ENCODE assay signal across 19 cellular contexts in the genomic region with DNA sequence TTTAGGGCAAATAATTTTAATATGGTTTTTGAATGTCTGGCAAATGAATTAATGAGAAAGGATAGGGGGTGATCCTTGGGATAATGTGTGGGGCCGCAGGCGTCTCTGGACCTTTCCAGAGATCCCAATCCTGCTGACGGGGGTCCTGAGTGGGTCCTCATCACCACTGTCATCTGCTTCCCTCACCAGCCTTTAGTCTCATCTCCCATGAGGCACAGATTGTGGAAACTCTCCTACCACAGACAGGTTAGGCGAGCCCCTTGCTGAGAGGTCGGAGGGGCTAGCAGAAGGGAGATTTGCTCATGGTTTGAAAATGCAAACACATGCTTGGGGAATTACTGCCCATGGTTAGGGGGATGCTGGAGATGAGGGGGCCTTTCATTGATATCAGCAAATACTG.
A peak's percentile ranks its signal among the peaks of the same experiment; 100 is the strongest.
DNase-seq lines count a peak whose midpoint lies in the region; ATAC-seq and TF ChIP-seq lines count a peak whose summit lies in the region.
"Had no signal": no experiment of that assay in that cellular context is flagged by ENCODE, and none has a peak within 500 bp of the region (broad histone marks: within the 10 kb centered on the region; RNA-seq: fewer than 3 reads in every experiment).

No MANE protein-coding gene starts in this region.

- H3K36me3 ChIP-seq in GM23338 (ENCODE audit: insufficient read depth) = no peaks in the 10 kb centered on the region
- H3K36me3 ChIP-seq: BLaER1 treated with 17β-estradiol and CSF1 and Interleukin-3, amounts not matched to agents 10 nM and 100 nM; HAP-1 had no signal

- no peaks in the 10 kb centered on the region for H3K4me1 Mint-ChIP-seq in activated CD8-positive, alpha-beta memory T cell treated with anti-CD3 and anti-CD28 coated beads, Interleukin-2, amount 10 ng/mL, durations not matched to agents 7 days and 5 days
- H3K4me1 Mint-ChIP-seq in nephron = peaks cover 30% of the 10 kb centered on the region
- peaks cover 15% of the 10 kb centered on the region for H3K4me1 Mint-ChIP-seq in progenitor cell of endocrine pancreas (ENCODE audit: low read depth)
- H3K4me1 Mint-ChIP-seq in chondrocyte (ENCODE audit: low read depth) = peaks cover 17% of the 10 kb centered on the region
- peaks cover 7% of the 10 kb centered on the region for H3K4me1 Mint-ChIP-seq in CD4-positive, alpha-beta T cell (ENCODE audit: low read depth)
- peaks cover 7% of the 10 kb centered on the region; the same call in 2 of the 3 replicates for H3K4me1 Mint-ChIP-seq in GM23338
- H3K4me1 Mint-ChIP-seq: B cell; CD8-positive, alpha-beta memory T cell had no signal

- H2AFZ ChIP-seq in GM23338 = no peak overlapping the region

- intact Hi-C loops in CD4-positive, alpha-beta T cell (cut with DNase I, micrococcal nuclease) = loop anchor here in 1 of 2 experiments (10.0 kb wide), 1 partner anchor 677 kb away; no protein-coding TSS in a partner anchor

- H3K79me2 ChIP-seq in GM23338 (replicated peaks; ENCODE audit: insufficient read depth) = no peaks in the 10 kb centered on the region

- H3K36me3 Mint-ChIP-seq in activated CD8-positive, alpha-beta memory T cell treated with anti-CD3 and anti-CD28 coated beads, Interleukin-2, amount 10 ng/mL, durations not matched to agents 7 days and 5 days = no peaks in the 10 kb centered on the region
- H3K36me3 Mint-ChIP-seq in nephron (ENCODE audit: low read depth) (no peaks in the 10 kb centered on the region), progenitor cell of endocrine pancreas (ENCODE audit: insufficient read depth) (no peaks in the 10 kb centered on the region), chondrocyte (ENCODE audit: low read depth) (no peaks in the 10 kb centered on the region), GM23338 (ENCODE audit: low read depth) (no peaks in the 10 kb centered on the region)
- H3K36me3 Mint-ChIP-seq in CD4-positive, alpha-beta T cell (ENCODE audit: low read depth) = no peaks in the 10 kb centered on the region

- CTCF ChIA-PET in activated CD8-positive, alpha-beta memory T cell treated with anti-CD3 and anti-CD28 coated beads, Interleukin-2, amount 10 ng/mL, durations not matched to agents 7 days and 5 days (lab: Charles Lee) = no interaction called here
- CTCF ChIA-PET in CD4-positive, alpha-beta T cell (lab: Charles Lee) = no interaction called here

- ATAC-seq in activated CD8-positive, alpha-beta memory T cell treated with anti-CD3 and anti-CD28 coated beads, Interleukin-2, amount 10 ng/mL, durations not matched to agents 7 days and 5 days = no peak
- ATAC-seq in left lobe of liver (no peak), GM23338 (no peak)
- ATAC-seq in CD4-positive, alpha-beta T cell (ENCODE audit: poor library complexity) = no peak
- ATAC-seq: GM12878 had no signal

- POLR2A ChIA-PET in CD4-positive, alpha-beta T cell (lab: Charles Lee) = no interaction called here

- peak; percentile 8 for DNase-seq in activated CD8-positive, alpha-beta memory T cell treated with anti-CD3 and anti-CD28 coated beads, Interleukin-2, amount 50 U/mL, for 48 hours
- no peak for DNase-seq in activated CD8-positive, alpha-beta memory T cell treated with anti-CD3 and anti-CD28 coated beads, Interleukin-2, amount 10 ng/mL, durations not matched to agents 7 days and 5 days
- DNase-seq in left lobe of liver (ENCODE audit: low spot score) (peak; percentile 4), progenitor cell of endocrine pancreas (ENCODE audit: low spot score, unreplicated experiment) (peak; percentile 4), chondrocyte (ENCODE audit: low spot score) (no peak), GM23338 (ENCODE audit: low spot score) (no peak)
- DNase-seq in CD4-positive, alpha-beta T cell = no peak
- DNase-seq: 8988T; CD8-positive, alpha-beta memory T cell; COR-L47; DMS 273 treated with DMSO at 0.1 percent for 48 hours; DMS53; DND-41; EL had no signal

- H4K20me1 ChIP-seq in GM23338 (replicated peaks; ENCODE audit: insufficient read depth) = no peaks in the 10 kb centered on the region
- H4K20me1 ChIP-seq: BLaER1 treated with 17β-estradiol and CSF1 and Interleukin-3, amounts not matched to agents 10 nM and 100 nM had no signal

- no peaks in the 10 kb centered on the region for H3K4me1 ChIP-seq in GM23338 (ENCODE audit: insufficient read depth)
- H3K4me1 ChIP-seq: BLaER1 treated with 17β-estradiol and CSF1 and Interleukin-3, amounts not matched to agents 10 nM and 100 nM; HAP-1 had no signal

- H3K9me3 Mint-ChIP-seq in activated CD8-positive, alpha-beta memory T cell treated with anti-CD3 and anti-CD28 coated beads, Interleukin-2, amount 10 ng/mL, durations not matched to agents 7 days and 5 days (ENCODE audit: low read depth) = no peaks in the 10 kb centered on the region
- no peaks in the 10 kb centered on the region for H3K9me3 Mint-ChIP-seq in nephron
- H3K9me3 Mint-ChIP-seq in progenitor cell of endocrine pancreas (ENCODE audit: low read depth) = no peaks in the 10 kb centered on the region
- no peaks in the 10 kb centered on the region for H3K9me3 Mint-ChIP-seq in chondrocyte (ENCODE audit: low read depth)
- no peaks in the 10 kb centered on the region for H3K9me3 Mint-ChIP-seq in CD4-positive, alpha-beta T cell
- H3K9me3 Mint-ChIP-seq in GM23338 = no peaks in the 10 kb centered on the region
- H3K9me3 Mint-ChIP-seq: CD8-positive, alpha-beta memory T cell had no signal

- TF ChIP-seq CTCF in nephron (IDR thresholded peaks at IDR 0.05; ENCODE audit: unreplicated experiment in 3 of 3) (no peak), progenitor cell of endocrine pancreas (IDR thresholded peaks at IDR 0.05; ENCODE audit: unreplicated experiment) (no peak), chondrocyte (IDR thresholded peaks at IDR 0.05) (no peak), GM23338 (conservative IDR thresholded peaks at IDR 0.05; ENCODE audit: low read depth in 2 of 2) (no peak)
- no peak for TF ChIP-seq CTCF in CD4-positive, alpha-beta T cell (IDR thresholded peaks at IDR 0.05)

- H3K27ac ChIP-seq in CD4-positive, alpha-beta T cell (ENCODE audit: low read depth, low read length) = no peak overlapping the region
- H3K27ac ChIP-seq in GM23338 (ENCODE audit: low read depth) = no peak overlapping the region
- H3K27ac ChIP-seq: BLaER1 treated with 17β-estradiol and CSF1 and Interleukin-3, amounts not matched to agents 10 nM and 100 nM had no signal

- H3K27ac Mint-ChIP-seq in activated CD8-positive, alpha-beta memory T cell treated with anti-CD3 and anti-CD28 coated beads, Interleukin-2, amount 10 ng/mL, durations not matched to agents 7 days and 5 days = no peak overlapping the region
- H3K27ac Mint-ChIP-seq in nephron (peak overlapping the region; percentile 28 to 85 (median 78)), progenitor cell of endocrine pancreas (no peak overlapping the region), chondrocyte (ENCODE audit: unreplicated experiment) (no peak overlapping the region), GM23338 (no peak overlapping the region)
- no peak overlapping the region for H3K27ac Mint-ChIP-seq in CD4-positive, alpha-beta T cell
- H3K27ac Mint-ChIP-seq: B cell had no signal

- no peaks in the 10 kb centered on the region for H3K9me3 ChIP-seq in CD4-positive, alpha-beta T cell (ENCODE audit: control insufficient read depth, low read length)
- H3K9me3 ChIP-seq: BLaER1 treated with 17β-estradiol and CSF1 and Interleukin-3, amounts not matched to agents 10 nM and 100 nM; HAP-1 had no signal

- no peak overlapping the region for H3K4me2 ChIP-seq in GM23338
- H3K4me2 ChIP-seq: BLaER1 treated with 17β-estradiol and CSF1 and Interleukin-3, amounts not matched to agents 10 nM and 100 nM had no signal

- no peak overlapping the region for H3K4me3 Mint-ChIP-seq in activated CD8-positive, alpha-beta memory T cell treated with anti-CD3 and anti-CD28 coated beads, Interleukin-2, amount 10 ng/mL, durations not matched to agents 7 days and 5 days
- H3K4me3 Mint-ChIP-seq in nephron (no peak overlapping the region), progenitor cell of endocrine pancreas (ENCODE audit: low read depth) (no peak overlapping the region), chondrocyte (ENCODE audit: unreplicated experiment) (no peak overlapping the region), GM23338 (no peak overlapping the region)
- no peak overlapping the region for H3K4me3 Mint-ChIP-seq in CD4-positive, alpha-beta T cell
- H3K4me3 Mint-ChIP-seq: B cell; CD8-positive, alpha-beta memory T cell had no signal

- H3K27me3 Mint-ChIP-seq in activated CD8-positive, alpha-beta memory T cell treated with anti-CD3 and anti-CD28 coated beads, Interleukin-2, amount 10 ng/mL, durations not matched to agents 7 days and 5 days = peaks cover 7% of the 10 kb centered on the region
- H3K27me3 Mint-ChIP-seq in nephron (ENCODE audit: low read depth) (peaks cover 5% of the 10 kb centered on the region), progenitor cell of endocrine pancreas (peaks cover 19% of the 10 kb centered on the region), chondrocyte (ENCODE audit: low read depth) (peaks cover 9% of the 10 kb centered on the region), GM23338 (ENCODE audit: insufficient read depth, low read depth, poor library complexity) (peaks cover 5% of the 10 kb centered on the region)
- H3K27me3 Mint-ChIP-seq in CD4-positive, alpha-beta T cell = no peaks in the 10 kb centered on the region

- no peaks in the 10 kb centered on the region for H3K27me3 ChIP-seq in CD4-positive, alpha-beta T cell (ENCODE audit: control insufficient read depth, insufficient read depth, low read length)
- no peaks in the 10 kb centered on the region for H3K27me3 ChIP-seq in GM23338 (ENCODE audit: insufficient read depth)
- H3K27me3 ChIP-seq: BLaER1 treated with 17β-estradiol and CSF1 and Interleukin-3, amounts not matched to agents 10 nM and 100 nM had no signal

- no peaks in the 10 kb centered on the region for H3F3A ChIP-seq in GM23338 (replicated peaks; ENCODE audit: low read depth)

- no peak overlapping the region for H3K4me3 ChIP-seq in GM23338
- H3K4me3 ChIP-seq: BLaER1 treated with 17β-estradiol and CSF1 and Interleukin-3, amounts not matched to agents 10 nM and 100 nM; GM12878; HAP-1 had no signal

- H3K9me2 ChIP-seq in GM23338 (ENCODE audit: insufficient read depth) = peaks cover 4% of the 10 kb centered on the region; the same call in 1 of the 2 replicates

Comparison
In these comparisons a context has a peak if more than half of its experiments do, and no peak if none do; other contexts are left out.
1. DNase-seq: peak in activated CD8-positive, alpha-beta memory T cell treated with anti-CD3 and anti-CD28 coated beads, Interleukin-2, amount 50 U/mL, for 48 hours (single experiment), left lobe of liver (single experiment) and progenitor cell of endocrine pancreas (single experiment); none in activated CD8-positive, alpha-beta memory T cell treated with anti-CD3 and anti-CD28 coated beads, Interleukin-2, amount 10 ng/mL, durations not matched to agents 7 days and 5 days (single experiment), chondrocyte (single experiment), CD4-positive, alpha-beta T cell (0 of 10) and GM23338 (single experiment).
2. H3K27ac Mint-ChIP-seq: peak in nephron (3 of 3); none in activated CD8-positive, alpha-beta memory T cell treated with anti-CD3 and anti-CD28 coated beads, Interleukin-2, amount 10 ng/mL, durations not matched to agents 7 days and 5 days (single experiment), progenitor cell of endocrine pancreas (single experiment), chondrocyte (single experiment), CD4-positive, alpha-beta T cell (single experiment) and GM23338 (single experiment).